In genomic region chr10:6364283-6364682, GRCh38 we compare ENCODE assay signal across 16 cellular contexts.
DNase-seq lines count a peak whose midpoint lies in the region; ATAC-seq, FAIRE-seq and TF ChIP-seq lines count a peak whose summit lies in the region.
"Had no signal": no experiment of that assay in that cellular context is flagged by ENCODE, and none has a peak within 500 bp of the region (broad histone marks: within the 10 kb centered on the region; RNA-seq: fewer than 3 reads in every experiment).

No MANE protein-coding gene starts in this region.

- no peak for TF ChIP-seq POLR2A in HepG2 (IDR thresholded peaks at IDR 0.05; ENCODE audit: insufficient read depth in 1 of 2, low read depth in 2 of 2, low read length in 2 of 2)
- TF ChIP-seq POLR2A in right lobe of liver (IDR thresholded peaks at IDR 0.05): no peak
- TF ChIP-seq POLR2A in stomach (IDR thresholded peaks at IDR 0.05): no peak

- TF ChIP-seq EP300 in HepG2 (IDR thresholded peaks at IDR 0.05; ENCODE audit: low read depth in 2 of 2, low read length in 2 of 2) (no peak), HepG2 (CRISPR knock-in tag; IDR thresholded peaks at IDR 0.05; ENCODE audit: borderline replicate concordance) (no peak), stomach (IDR thresholded peaks at IDR 0.05) (no peak)

- intact Hi-C loops in HepG2 (cut with micrococcal nuclease; ENCODE audit: unreplicated experiment) (no loop called here), right lobe of liver (cut with DNase I) (no loop called here), stomach (cut with DNase I; ENCODE audit: low total_unique reads) (no loop called here)

- TF ChIP-seq RAD21 in HepG2 (CRISPR knock-in tag; IDR thresholded peaks at IDR 0.05): no peak

- H3K27ac ChIP-seq in HepG2 (ENCODE audit: extremely low read length, insufficient read depth, low read length) (no peak overlapping the region), right lobe of liver (no peak overlapping the region), endodermal cell (ENCODE audit: low read depth, low read length) (no peak overlapping the region), hepatocyte (peak overlapping the region; percentile 69), stomach (peak overlapping the region in 2 of 5 donors; percentile 13 to 21)

- peaks cover 3% of the 10 kb centered on the region for H3K27me3 Mint-ChIP-seq in endodermal cell (ENCODE audit: insufficient read depth)
- H3K27me3 Mint-ChIP-seq: CD4-positive, alpha-beta T cell had no signal

- H3K4me1 ChIP-seq in HepG2 (ENCODE audit: insufficient read depth, low read length): peaks cover 14% of the 10 kb centered on the region
- peaks cover 0 to 21% (median 7%) of the 10 kb centered on the region in 4 donors for H3K4me1 ChIP-seq in right lobe of liver
- H3K4me1 ChIP-seq in endodermal cell (ENCODE audit: control insufficient read depth, insufficient read depth, low read length): peaks cover 4% of the 10 kb centered on the region
- H3K4me1 ChIP-seq in hepatocyte (ENCODE audit: insufficient read depth): peaks cover 16% of the 10 kb centered on the region
- peaks cover 0 to 34% (median 8%) of the 10 kb centered on the region in 4 donors for H3K4me1 ChIP-seq in stomach

- H3K27me3 ChIP-seq in HepG2 (ENCODE audit: control insufficient read depth in 1 of 2, insufficient read depth in 2 of 2, low read length in 2 of 2) (peaks cover 0 to 20% of the 10 kb centered on the region in 2 experiments; a peak in 3 of 5 replicates), right lobe of liver (no peaks in the 10 kb centered on the region), endodermal cell (ENCODE audit: control insufficient read depth, insufficient read depth, low read length, poor library complexity, severe bottlenecking) (no peaks in the 10 kb centered on the region), hepatocyte (no peaks in the 10 kb centered on the region), stomach (no peaks in the 10 kb centered on the region)

- H3K9me2 ChIP-seq in hepatocyte (replicated peaks; ENCODE audit: insufficient read depth): no peaks in the 10 kb centered on the region

- CTCF ChIA-PET in HepG2 (lab: Yijun Ruan, JAX; ENCODE audit: low intra/inter-chr PET ratio, low total read pairs): no interaction called here

- in situ Hi-C loops in HepG2 (cut with HindIII; ENCODE audit: extremely low pct_ligation_motif_present, low pct_unique_long_range_greater_than_20kb): no loop called here

- H3K36me3 ChIP-seq in HepG2 (replicated peaks in 1 of 2; ENCODE audit: control insufficient read depth in 1 of 2, insufficient read depth in 2 of 2, low read length in 2 of 2): no peaks in the 10 kb centered on the region
- H3K36me3 ChIP-seq in right lobe of liver: no peaks in the 10 kb centered on the region
- H3K36me3 ChIP-seq in endodermal cell (ENCODE audit: control insufficient read depth, insufficient read depth, low read length): no peaks in the 10 kb centered on the region
- no peaks in the 10 kb centered on the region for H3K36me3 ChIP-seq in hepatocyte (replicated peaks; ENCODE audit: insufficient read depth, low read depth)
- no peaks in the 10 kb centered on the region for H3K36me3 ChIP-seq in stomach

- H3K79me2 ChIP-seq in HepG2 (ENCODE audit: insufficient read depth, low read length) (no peaks in the 10 kb centered on the region), hepatocyte (no peaks in the 10 kb centered on the region)

- TF ChIP-seq CTCF in HepG2 (CRISPR knock-in tag; IDR thresholded peaks at IDR 0.05) (no peak), right lobe of liver (IDR thresholded peaks at IDR 0.05) (no peak), endodermal cell (conservative IDR thresholded peaks at IDR 0.05) (no peak), hepatocyte (IDR thresholded peaks at IDR 0.05; ENCODE audit: poor library complexity) (no peak), stomach (IDR thresholded peaks at IDR 0.05) (no peak)

- H3K9ac ChIP-seq in HepG2 (ENCODE audit: insufficient read depth, low read depth, low read length) (no peak overlapping the region), endodermal cell (ENCODE audit: extremely low read depth, low read length, poor library complexity, severe bottlenecking) (no peak overlapping the region)

- no peaks in the 10 kb centered on the region for H3K36me3 Mint-ChIP-seq in endodermal cell (ENCODE audit: low read depth)

- DNase-seq in HepG2 (ENCODE audit: low spot score) (no peak), right lobe of liver (no peak), endodermal cell (no peak), hepatocyte (ENCODE audit: low spot score) (no peak), stomach (no peak)
- no peak for DNase-seq in activated naive CD4-positive, alpha-beta T cell (lab: John Stamatoyannopoulos, UW)
- DNase-seq: CD4-positive, alpha-beta T cell; H7; HFFc6 had no signal

- no peaks in the 10 kb centered on the region for H3K9me3 Mint-ChIP-seq in endodermal cell
- H3K9me3 Mint-ChIP-seq: HFFc6 had no signal

- POLR2A ChIA-PET in HepG2 (lab: Yijun Ruan, JAX): no interaction called here

- ATAC-seq in HepG2 (no peak), right lobe of liver (no peak), HG02870 (IDR thresholded peaks at IDR 0.05; ENCODE audit: unreplicated experiment) (no peak)
- ATAC-seq: HCT116 had no signal

- H2AFZ ChIP-seq in HepG2 (ENCODE audit: low read length) (no peak overlapping the region), hepatocyte (no peak overlapping the region)
- H2AFZ ChIP-seq: GM23338 had no signal

- peaks cover 22% of the 10 kb centered on the region for H3K4me1 Mint-ChIP-seq in endodermal cell

- H3K4me2 ChIP-seq in HepG2 (ENCODE audit: low read depth, low read length) (no peak overlapping the region), hepatocyte (no peak overlapping the region)
- H3K4me2 ChIP-seq: GM23338 had no signal

- no peaks in the 10 kb centered on the region for H4K20me1 ChIP-seq in HepG2 (ENCODE audit: insufficient read depth, low read length)
- H4K20me1 ChIP-seq in hepatocyte (ENCODE audit: insufficient read depth, poor library complexity, severe bottlenecking): no peaks in the 10 kb centered on the region

- H3K9me3 ChIP-seq in HepG2 (ENCODE audit: low read length) (no peaks in the 10 kb centered on the region), right lobe of liver (no peaks in the 10 kb centered on the region), endodermal cell (ENCODE audit: control insufficient read depth, low read length) (peaks cover 59% of the 10 kb centered on the region), hepatocyte (ENCODE audit: low read depth) (no peaks in the 10 kb centered on the region), stomach (peaks cover 0 to 7% (median 0%) of the 10 kb centered on the region in 4 donors)

- 33% methylated on average over 2 of the region's 2 CpGs for WGBS in HepG2 (ENCODE audit: low lambda C conversion rate)
- 100% methylated on average over 2 of the region's 2 CpGs for WGBS in right lobe of liver (ENCODE audit: insufficient coverage, low coverage, low lambda C conversion rate, missing lambda C conversion rate)
- 93 to 100% methylated on average over 2 of the region's 2 CpGs for WGBS in endodermal cell (ENCODE audit: insufficient coverage in 1 of 2, insufficient read length in 1 of 2), 2 experiments
- WGBS in hepatocyte (ENCODE audit: low lambda C conversion rate, missing lambda C conversion rate): 96% methylated on average over 2 of the region's 2 CpGs
- WGBS in stomach, 5 donors: 87 to 99% (median 96%) methylated on average over 2 of the region's 2 CpGs

- H3K4me3 Mint-ChIP-seq in endodermal cell: no peak overlapping the region
- H3K4me3 Mint-ChIP-seq: CD4-positive, alpha-beta T cell; GM23338; HFFc6 had no signal

- H3K27ac Mint-ChIP-seq in endodermal cell: no peak overlapping the region
- H3K27ac Mint-ChIP-seq: CD4-positive, alpha-beta T cell; GM23338; HFFc6 had no signal

- H3K4me3 ChIP-seq in HepG2 (replicated peaks in 1 of 3; ENCODE audit: insufficient read depth in 1 of 3, low read depth in 2 of 3, low read length in 3 of 3) (no peak overlapping the region), right lobe of liver (no peak overlapping the region), endodermal cell (ENCODE audit: low read length) (peak overlapping the region; percentile 19), hepatocyte (no peak overlapping the region), stomach (no peak overlapping the region)
- H3K4me3 ChIP-seq: GM23338 had no signal

- no TSS peak for BruUV-seq in HepG2 (replicated peaks; lab: Mats Ljungman, UMichigan)

- FAIRE-seq in HepG2 (lab: Jason Lieb, UNC): no peak
- FAIRE-seq: A204.1, D721Med, G401.6, GM12891 had no signal

TF ChIP-seq in HepG2, 621 proteins besides CTCF, POLR2A, EP300 and RAD21:
- TF ChIP-seq ZNF264 (CRISPR knock-in tag; IDR thresholded peaks at IDR 0.05): 0 out of 2 replicates have a peak, but pooled peaks have one; percentile 41
- no peak for TF ChIP-seq NFIC (IDR thresholded peaks at IDR 0.05; ENCODE audit: low read length)
